8 cellular contexts compared by ENCODE assay signal in genomic region chr9:128098017-128098935, GRCh38. TPM values are rescaled to one million over a fixed set of nuclear protein-coding genes. Genes with fewer than 3 reads are reported as not detected.
A peak's percentile ranks its signal among the peaks of the same experiment; 100 is the strongest.
DNase-seq lines count a peak whose midpoint lies in the region; ATAC-seq and TF ChIP-seq lines count a peak whose summit lies in the region.

No MANE protein-coding gene starts in this region.

- intact Hi-C loops in Right ventricle myocardium inferior (cut with DNase I): no loop called here
- intact Hi-C loops in testis (cut with DNase I; ENCODE audit: low total_unique reads): no loop called here

- H3K4me1 ChIP-seq in adipocyte (ENCODE audit: control insufficient read depth, insufficient read depth, low read length): peaks cover 56% of the 10 kb centered on the region
- peaks cover 72% of the 10 kb centered on the region for H3K4me1 ChIP-seq in testis

- DNase-seq in LNCaP clone FGC (ENCODE audit: low read depth): peak; percentile 99
- DNase-seq in SK-MEL-5 (ENCODE audit: low read depth, low spot score): peak; percentile 98
- peak; percentile 96 for DNase-seq in adipocyte (ENCODE audit: low read depth)
- DNase-seq in Right ventricle myocardium inferior (ENCODE audit: missing footprints): peak; percentile 93
- peak; percentile 82 for DNase-seq in occipital lobe (lab: John Stamatoyannopoulos, UW)
- DNase-seq in testis: peak; percentile 98

- ATAC-seq in Right ventricle myocardium inferior: peak; percentile 72
- no peak for ATAC-seq in GM21390 (IDR thresholded peaks at IDR 0.05; ENCODE audit: unreplicated experiment)

- peaks cover 28% of the 10 kb centered on the region for H3K36me3 ChIP-seq in adipocyte (ENCODE audit: control insufficient read depth, insufficient read depth, low read length, severe bottlenecking)
- H3K36me3 ChIP-seq in testis (ENCODE audit: low read depth, missing control alignments): no peaks in the 10 kb centered on the region

- H3K27me3 ChIP-seq in adipocyte (replicated peaks; ENCODE audit: control insufficient read depth, insufficient read depth, low read length): no peaks in the 10 kb centered on the region
- no peaks in the 10 kb centered on the region for H3K27me3 ChIP-seq in testis

- TF ChIP-seq POLR2A in testis (IDR thresholded peaks at IDR 0.05): peak; percentile 49

- H3K9ac ChIP-seq in adipocyte (ENCODE audit: low read length): peak overlapping the region; percentile 92

- H3K9me3 ChIP-seq in adipocyte (ENCODE audit: control insufficient read depth, low read length) (no peaks in the 10 kb centered on the region), testis (no peaks in the 10 kb centered on the region)

- H3K4me3 ChIP-seq in LNCaP clone FGC (ENCODE audit: low read depth, low read length) (peak overlapping the region; percentile 55), adipocyte (ENCODE audit: low read length) (peak overlapping the region; percentile 88), testis (peak overlapping the region in 1 of 2 donors; percentile 64)

- in situ Hi-C loops in SK-MEL-5 (cut with HindIII; ENCODE audit: low pct_unique_long_range_greater_than_20kb, low sequenced_read_pairs): no loop called here

- WGBS in testis, 2 donors: 24 to 33% methylated on average over 26 to 28 of the region's 28 CpGs

- H3K27ac ChIP-seq in C4-2B (peak overlapping the region; percentile 76), testis (peak overlapping the region; percentile 88 to 92)

- TF ChIP-seq CTCF in C4-2B (conservative IDR thresholded peaks at IDR 0.05) (no peak), LNCaP clone FGC (IDR thresholded peaks at IDR 0.05; ENCODE audit: control insufficient read depth, extremely low read depth, insufficient read depth) (no peak), testis (IDR thresholded peaks at IDR 0.05) (no peak)

RNA-seq across cellular contexts. Expression of gene PTGES2, which starts 29.3 kb away (rescaled TPM):
- 122 and 123 TPM in 2 replicates for total RNA-seq in SK-MEL-5 (2014; rRNA removed; shearing (Covaris generic))
- 95.3 and 112 TPM in 2 replicates for polyA plus RNA-seq in SK-MEL-5 (2015; cell fraction: cytosol; rRNA removed)
- 336 and 343 TPM in 2 replicates for polyA plus RNA-seq in SK-MEL-5 (2015; cell fraction: nucleus; rRNA removed)
- total RNA-seq in Right ventricle myocardium inferior (158 TPM), occipital lobe (39.5 TPM), testis (10 to 100 TPM; 95.8 to 96.4 TPM)
- 53.1 TPM for polyA plus RNA-seq in testis (ENCODE audit: insufficient read depth, low read depth, low replicate concordance)

RNA-seq across cellular contexts. Expression of gene SLC25A25, which starts 30.2 kb away (rescaled TPM):
- 26.5 and 30.8 TPM in 2 replicates for total RNA-seq in SK-MEL-5 (2014; rRNA removed; shearing (Covaris generic))
- polyA plus RNA-seq in SK-MEL-5 (2015; cell fraction: cytosol; rRNA removed): 21.5 and 27.2 TPM in 2 replicates
- 21.4 and 29.9 TPM in 2 replicates for polyA plus RNA-seq in SK-MEL-5 (2015; cell fraction: nucleus; rRNA removed)
- total RNA-seq in Right ventricle myocardium inferior: 5.9 TPM
- total RNA-seq in occipital lobe: 36.0 TPM
- total RNA-seq in testis: 10 to 100 TPM; 19.1 to 21.1 TPM
- 15.0 TPM for polyA plus RNA-seq in testis (ENCODE audit: insufficient read depth, low read depth, low replicate concordance)

RNA-seq across cellular contexts. Expression of gene NAIF1, which starts 31.2 kb away (rescaled TPM):
- total RNA-seq in SK-MEL-5 (2014; rRNA removed; shearing (Covaris generic)): 11.9 and 15.1 TPM in 2 replicates
- 13.6 and 15.4 TPM in 2 replicates for polyA plus RNA-seq in SK-MEL-5 (2015; cell fraction: cytosol; rRNA removed)
- polyA plus RNA-seq in SK-MEL-5 (2015; cell fraction: nucleus; rRNA removed): 3.7 and 8.8 TPM in 2 replicates
- total RNA-seq in Right ventricle myocardium inferior: 5.1 TPM
- 6.4 TPM for total RNA-seq in occipital lobe
- total RNA-seq in testis: 10 to 100 TPM; 18.5 to 19.4 TPM
- 25.1 TPM for polyA plus RNA-seq in testis (ENCODE audit: insufficient read depth, low read depth, low replicate concordance)

RNA-seq across cellular contexts. Expression of gene LCN2, which starts 51.0 kb away (rescaled TPM):
- not detected in 2 replicates for total RNA-seq in SK-MEL-5 (2014; rRNA removed; shearing (Covaris generic))
- not detected in 2 replicates for polyA plus RNA-seq in SK-MEL-5 (2015; cell fraction: cytosol; rRNA removed)
- not detected in 2 replicates for polyA plus RNA-seq in SK-MEL-5 (2015; cell fraction: nucleus; rRNA removed)
- total RNA-seq in Right ventricle myocardium inferior: not detected
- total RNA-seq in occipital lobe: not detected
- total RNA-seq in testis: not detected
- polyA plus RNA-seq in testis (ENCODE audit: insufficient read depth, low read depth, low replicate concordance): 2.2 TPM
